Comparison of ENCODE assay signal across 14 cellular contexts in the genomic region with DNA sequence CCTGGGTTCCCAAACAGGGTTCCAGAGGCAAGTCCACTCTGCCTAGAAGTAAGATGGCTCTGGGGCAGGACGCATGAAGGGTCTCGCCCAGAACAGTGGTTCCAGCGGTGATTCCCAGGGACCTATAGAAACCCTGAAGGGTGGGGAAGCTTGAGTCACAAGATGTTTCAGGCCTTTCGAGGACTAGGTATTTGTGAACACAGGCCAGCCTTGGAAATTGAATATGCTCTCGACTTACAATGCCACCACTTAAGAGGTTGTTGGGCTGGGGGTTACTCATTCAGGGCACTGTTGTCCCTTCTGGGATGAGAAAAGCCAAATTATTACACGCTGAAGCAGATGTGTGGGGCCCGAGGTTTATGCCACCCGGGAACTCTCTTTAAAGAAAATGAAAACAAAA.
A peak's percentile ranks its signal among the peaks of the same experiment; 100 is the strongest.
DNase-seq lines count a peak whose midpoint lies in the region; ATAC-seq and TF ChIP-seq lines count a peak whose summit lies in the region.
"Had no signal": no experiment of that assay in that cellular context is flagged by ENCODE, and none has a peak within 500 bp of the region (broad histone marks: within the 10 kb centered on the region; RNA-seq: fewer than 3 reads in every experiment).

No MANE protein-coding gene starts in this region.

- H3K27ac ChIP-seq in SJSA1 (peak overlapping the region; percentile 89), right lobe of liver (peak overlapping the region; percentile 69 to 80 (median 75))

- no peak for TF ChIP-seq CTCF in right lobe of liver (IDR thresholded peaks at IDR 0.05)

- ATAC-seq in right lobe of liver = no peak

- H3K4me3 ChIP-seq in SJSA1 (no peak overlapping the region), right lobe of liver (no peak overlapping the region), skeletal muscle satellite cell (ENCODE audit: low read length) (no peak overlapping the region)

- H3K9me3 ChIP-seq in SJSA1 (replicated peaks) = no peaks in the 10 kb centered on the region
- H3K9me3 ChIP-seq in right lobe of liver = no peaks in the 10 kb centered on the region
- H3K9me3 ChIP-seq in skeletal muscle satellite cell (replicated peaks; ENCODE audit: low read length) = no peaks in the 10 kb centered on the region

- H3K36me3 ChIP-seq in SJSA1 (no peaks in the 10 kb centered on the region), right lobe of liver (no peaks in the 10 kb centered on the region), skeletal muscle satellite cell (ENCODE audit: insufficient read depth, low read length) (no peaks in the 10 kb centered on the region)

- peak overlapping the region; percentile 56 for H3K9ac ChIP-seq in skeletal muscle satellite cell (ENCODE audit: low read depth, low read length)

- H3K4me2 ChIP-seq in skeletal muscle satellite cell (ENCODE audit: low read length) = peak overlapping the region; percentile 41

- H3K27me3 ChIP-seq in SJSA1 (replicated peaks) = no peaks in the 10 kb centered on the region
- no peaks in the 10 kb centered on the region for H3K27me3 ChIP-seq in right lobe of liver
- H3K27me3 ChIP-seq in skeletal muscle satellite cell (ENCODE audit: control insufficient read depth, insufficient read depth, low read length) = peaks cover 3% of the 10 kb centered on the region

- H3K4me1 ChIP-seq in SJSA1 (replicated peaks) (peaks cover 57% of the 10 kb centered on the region), right lobe of liver (peaks cover 0 to 8% (median 3%) of the 10 kb centered on the region in 4 donors), skeletal muscle satellite cell (ENCODE audit: control insufficient read depth, insufficient read depth, low read length) (peaks cover 41% of the 10 kb centered on the region)

- 74% methylated on average over 8 of the region's 8 CpGs for WGBS in right lobe of liver (ENCODE audit: insufficient coverage, low coverage, low lambda C conversion rate, missing lambda C conversion rate)

- peak; percentile 32 for DNase-seq in ELR (ENCODE audit: low read depth)
- DNase-seq in SJSA1 (ENCODE audit: low read depth in 1 of 2, low spot score in 2 of 2) = peak; percentile 56 to 62
- no peak for DNase-seq in right lobe of liver
- DNase-seq in activated CD4-positive, alpha-beta T cell treated with anti-CD3 and anti-CD28 coated beads, Interleukin-2, amount 50 U/mL, for 48 hours = no peak
- DNase-seq in activated naive CD4-positive, alpha-beta T cell treated with anti-CD3 and anti-CD28 coated beads, Interleukin-2, amount 50 U/mL, for 16 hours = no peak
- DNase-seq in cortex of kidney (lab: John Stamatoyannopoulos, UW) = no peak
- DNase-seq: activated CD4-positive, alpha-beta T cell treated with anti-CD3 and anti-CD28 coated beads, Interleukin-2, amount 50 U/mL, for 4 hours; activated naive CD4-positive, alpha-beta T cell treated with anti-CD3 and anti-CD28 coated beads, Interleukin-2, amount 10 ng/mL, durations not matched to agents 7 days and 5 days; activated T-cell treated with anti-CD3 and anti-CD28 coated beads, Interleukin-2, amount 50 U/mL, for 1 hour; MV-4-11; naive B cell; NCI-H2029; NCI-H526 had no signal

- intact Hi-C loops in right lobe of liver (cut with DNase I) = no loop called here

- TF ChIP-seq POLR2A in right lobe of liver (IDR thresholded peaks at IDR 0.05) = no peak

Comparison
In these comparisons a context has a peak if more than half of its experiments do, and no peak if none do; other contexts are left out.
1. DNase-seq: peak in ELR (single experiment) and SJSA1 (2 of 2); none in right lobe of liver (0 of 3), activated CD4-positive, alpha-beta T cell treated with anti-CD3 and anti-CD28 coated beads, Interleukin-2, amount 50 U/mL, for 48 hours (0 of 2), activated naive CD4-positive, alpha-beta T cell treated with anti-CD3 and anti-CD28 coated beads, Interleukin-2, amount 50 U/mL, for 16 hours (single experiment) and cortex of kidney (single experiment).